ENCODE assay signal across 9 cellular contexts in genomic region chr9:35110327-35110758, GRCh38. TPM values are rescaled to one million over a fixed set of nuclear protein-coding genes. Genes with fewer than 3 reads are reported as not detected.
A peak's percentile ranks its signal among the peaks of the same experiment; 100 is the strongest.
DNase-seq lines count a peak whose midpoint lies in the region; ATAC-seq and TF ChIP-seq lines count a peak whose summit lies in the region.
"Had no signal": no experiment of that assay in that cellular context is flagged by ENCODE, and none has a peak within 500 bp of the region (broad histone marks: within the 10 kb centered on the region; RNA-seq: fewer than 3 reads in every experiment).

No MANE protein-coding gene starts in this region.

- H3K4me1 ChIP-seq in esophagus squamous epithelium: peaks cover 45 to 60% (median 49%) of the 10 kb centered on the region in 3 donors

- 8 to 25% methylated on average over 1 to 3 of the region's 3 CpGs for WGBS in esophagus squamous epithelium, 2 donors

- H3K4me3 ChIP-seq in esophagus squamous epithelium: peak overlapping the region; percentile 70 to 94 (median 74)

- H3K36me3 ChIP-seq in esophagus squamous epithelium: peaks cover 22 to 37% (median 28%) of the 10 kb centered on the region in 3 donors

- intact Hi-C loops in esophagus squamous epithelium (cut with DNase I): no loop called here
- intact Hi-C loops in left colon (cut with DNase I, micrococcal nuclease): no loop called here

- H3K27me3 ChIP-seq in esophagus squamous epithelium: no peaks in the 10 kb centered on the region
- H3K27me3 ChIP-seq: Peyer's patch had no signal

- peak overlapping the region; percentile 91 to 96 (median 94) for H3K27ac ChIP-seq in esophagus squamous epithelium

- ATAC-seq in HG03175 (IDR thresholded peaks at IDR 0.05; ENCODE audit: unreplicated experiment): no peak
- no peak for ATAC-seq in left colon

- TF ChIP-seq POLR2A in esophagus squamous epithelium (IDR thresholded peaks at IDR 0.05): no peak

- DNase-seq in EL (peak; percentile 67), RPMI7951 (ENCODE audit: low read depth) (peak; percentile 59), esophagus squamous epithelium (lab: John Stamatoyannopoulos, UW) (no peak), nucleus accumbens (lab: John Stamatoyannopoulos, UW) (peak in 50 of 56 donors; percentile 16 to 87 (median 60)), NCI-H524 (lab: John Stamatoyannopoulos, UW) (no peak), left colon (no peak)
- no peak for DNase-seq in stimulated activated CD4-positive, alpha-beta T cell treated with anti-CD3 and anti-CD28 coated beads, Interleukin-15, amount 100 ng/mL, for 24 hours

- no peak for TF ChIP-seq CTCF in esophagus squamous epithelium (IDR thresholded peaks at IDR 0.05)

- no peaks in the 10 kb centered on the region for H3K9me3 ChIP-seq in esophagus squamous epithelium
- H3K9me3 ChIP-seq: Peyer's patch had no signal

RNA-seq across cellular contexts. Expression of gene ATOSB, which starts 5.3 kb away (rescaled TPM):
- total RNA-seq in RPMI7951 (2014; rRNA removed; shearing (Covaris generic)): 16.6 and 17.5 TPM in 2 replicates
- 10 to 100 TPM; 24.4 to 57.8 (median 32.7) TPM for total RNA-seq in esophagus squamous epithelium
- 10 to 100 TPM; 38.4 to 46.4 TPM for total RNA-seq in left colon

RNA-seq across cellular contexts. Expression of gene STOML2, which starts 7.4 kb away (rescaled TPM):
- 136 and 152 TPM in 2 replicates for total RNA-seq in RPMI7951 (2014; rRNA removed; shearing (Covaris generic))
- 100 to 1,000 TPM in 2 of 4 donors, 10 to 100 TPM in 2; 63.9 to 118 (median 106) TPM for total RNA-seq in esophagus squamous epithelium
- total RNA-seq in left colon: 100 to 1,000 TPM in 1 of 2 donors, 10 to 100 TPM in 1; 89.8 to 118 TPM

RNA-seq across cellular contexts. Expression of gene PIGO, which starts 14.0 kb away (rescaled TPM):
- 16.6 and 19.1 TPM in 2 replicates for total RNA-seq in RPMI7951 (2014; rRNA removed; shearing (Covaris generic))
- total RNA-seq in esophagus squamous epithelium (10 to 100 TPM; 10.9 to 14.1 (median 12.4) TPM), left colon (10 to 100 TPM; 32.4 to 38.7 TPM)

RNA-seq across cellular contexts. Expression of gene FANCG, which starts 30.6 kb away (rescaled TPM):
- total RNA-seq in RPMI7951 (2014; rRNA removed; shearing (Covaris generic)): 28.2 and 32.6 TPM in 2 replicates
- total RNA-seq in esophagus squamous epithelium (10 to 100 TPM; 11.6 to 23.4 (median 18.8) TPM), left colon (10 to 100 TPM; 11.0 to 17.3 TPM)

RNA-seq across cellular contexts. Expression of gene VCP, which starts 37.9 kb away (rescaled TPM):
- 260 and 306 TPM in 2 replicates for total RNA-seq in RPMI7951 (2014; rRNA removed; shearing (Covaris generic))
- 100 to 1,000 TPM; 160 to 254 (median 186) TPM for total RNA-seq in esophagus squamous epithelium
- total RNA-seq in left colon: 100 to 1,000 TPM; 167 to 189 TPM

Comparison
In these comparisons a context has a peak if more than half of its experiments do, and no peak if none do; other contexts are left out.
1. DNase-seq: peak in EL (single experiment), RPMI7951 (single experiment) and nucleus accumbens (50 of 56); none in esophagus squamous epithelium (single experiment), stimulated activated CD4-positive, alpha-beta T cell treated with anti-CD3 and anti-CD28 coated beads, Interleukin-15, amount 100 ng/mL, for 24 hours (single experiment), NCI-H524 (0 of 2) and left colon (0 of 2).